ENCODE assay signal across 26 cellular contexts in genomic region chr17:51270675-51271074, GRCh38. TPM values are rescaled to one million over a fixed set of nuclear protein-coding genes. Genes with fewer than 3 reads are reported as not detected.
DNase-seq lines count a peak whose midpoint lies in the region; ATAC-seq, FAIRE-seq and TF ChIP-seq lines count a peak whose summit lies in the region.
"Had no signal": no experiment of that assay in that cellular context is flagged by ENCODE, and none has a peak within 500 bp of the region (broad histone marks: within the 10 kb centered on the region; RNA-seq: fewer than 3 reads in every experiment).

No MANE protein-coding gene starts in this region.

- WGBS in K562 (ENCODE audit: insufficient coverage, low coverage, missing lambda C conversion rate), result 40% methylated on average over 1 of the region's 1 CpG

- POLR2A ChIA-PET in MCF 10A (lab: Yijun Ruan, JAX) (interaction anchor here (1.8 kb wide), 1 partner anchor 10 kb away, joined by 11 read pairs; the partner anchor contains the start of gene UTP18), K562 (lab: Yijun Ruan, JAX) (interaction anchor here (0.9 to 1.7 kb wide), 3 partner anchors 9 to 27 kb away, joined by 3 to 5 read pairs (median 3); no protein-coding TSS in a partner anchor)

- H3K36me3 ChIP-seq in breast epithelium, result peaks cover 3% of the 10 kb centered on the region
- H3K36me3 ChIP-seq in K562 (ENCODE audit: control insufficient read depth, insufficient read depth, low read length), result peaks cover 93% of the 10 kb centered on the region
- H3K36me3 ChIP-seq: colonic mucosa, ovary had no signal

- FAIRE-seq in K562 (lab: Jason Lieb, UNC) (no peak), frontal cortex (lab: Jason Lieb, UNC) (no peak)

- TF ChIP-seq RAD21 in K562 (CRISPR knock-in tag; conservative IDR thresholded peaks at IDR 0.05 in 1 of 2, IDR thresholded peaks at IDR 0.05 in 1 of 2), result no peak

- no peaks in the 10 kb centered on the region for H4K20me1 ChIP-seq in K562 (replicated peaks; ENCODE audit: control insufficient read depth, insufficient read depth, low read length)

- H3K27me3 ChIP-seq in breast epithelium (no peaks in the 10 kb centered on the region), K562 (ENCODE audit: control insufficient read depth in 2 of 2, insufficient read depth in 2 of 2, low read length in 2 of 2) (no peaks in the 10 kb centered on the region)
- H3K27me3 ChIP-seq: colonic mucosa, ovary, upper lobe of left lung had no signal

- peaks cover 55% of the 10 kb centered on the region for H3K79me2 ChIP-seq in K562 (ENCODE audit: control insufficient read depth, insufficient read depth, low read length)

- in situ Hi-C loops in K562 (cut with MboI), result no loop called here

- no peak overlapping the region for H3K4me3 Mint-ChIP-seq in MCF 10A (ENCODE audit: unreplicated experiment)
- H3K4me3 Mint-ChIP-seq: nephron had no signal

- no peak overlapping the region for H3K9ac ChIP-seq in K562 (ENCODE audit: insufficient read depth in 1 of 2, low read depth in 2 of 2, low read length in 2 of 2)

- no peaks in the 10 kb centered on the region for H3K9me1 ChIP-seq in K562 (ENCODE audit: control insufficient read depth, insufficient read depth, low read length)

- TF ChIP-seq CTCF in MCF 10A (IDR thresholded peaks at IDR 0.05; ENCODE audit: unreplicated experiment), result no peak
- TF ChIP-seq CTCF in breast epithelium (IDR thresholded peaks at IDR 0.05), result no peak
- TF ChIP-seq CTCF in NB4 (IDR thresholded peaks at IDR 0.05; ENCODE audit: low read depth, low read length), result no peak
- TF ChIP-seq CTCF in K562 (IDR thresholded peaks at IDR 0.05 in 2 of 3, conservative IDR thresholded peaks at IDR 0.05 in 1 of 3; ENCODE audit: insufficient read depth in 2 of 3, low read depth in 1 of 3, low read length in 3 of 3), result no peak

- H3K9me3 ChIP-seq in breast epithelium (no peaks in the 10 kb centered on the region), K562 (replicated peaks; ENCODE audit: control insufficient read depth, insufficient read depth, low read depth, low read length) (no peaks in the 10 kb centered on the region)
- H3K9me3 ChIP-seq: Caco-2, colonic mucosa, lower lobe of right lung, mucosa of descending colon, ovary, upper lobe of left lung had no signal

- peaks cover 9% of the 10 kb centered on the region for H3K4me1 Mint-ChIP-seq in MCF 10A (ENCODE audit: insufficient read depth, unreplicated experiment)
- H3K4me1 Mint-ChIP-seq: nephron had no signal

- H3K27me3 Mint-ChIP-seq in MCF 10A (ENCODE audit: insufficient read depth, unreplicated experiment), result no peaks in the 10 kb centered on the region

- H3K4me3 ChIP-seq in breast epithelium (no peak overlapping the region), NB4 (ENCODE audit: low read depth, low read length) (no peak overlapping the region), K562 (no peak overlapping the region)
- H3K4me3 ChIP-seq: colonic mucosa, lower lobe of right lung, mucosa of descending colon, ovary, upper lobe of left lung had no signal

- no TSS peak for BruUV-seq in MCF 10A (replicated peaks; lab: Mats Ljungman, UMichigan)
- BruUV-seq in K562 (replicated peaks; lab: Mats Ljungman, UMichigan), result no TSS peak

- H3K4me2 ChIP-seq in K562 (ENCODE audit: insufficient read depth, low read length), result no peak overlapping the region

- DNase-seq in MCF 10A (ENCODE audit: unreplicated experiment) (no peak), breast epithelium (ENCODE audit: low spot score in 2 of 2) (no peak), NB4 (ENCODE audit: low read depth) (peak; percentile 12), K562 (ENCODE audit: extremely low read depth in 1 of 4, low spot score in 3 of 4) (no peak), frontal cortex (ENCODE audit: low spot score in 2 of 2) (no peak), cerebellar nuclear complex (lab: John Stamatoyannopoulos, UW) (no peak), GM19240 (ENCODE audit: insufficient read length, low spot score) (no peak)
- DNase-seq: activated CD8-positive, alpha-beta memory T cell treated with anti-CD3 and anti-CD28 coated beads for 24 hours; activated naive CD4-positive, alpha-beta T cell treated with anti-CD3 and anti-CD28 coated beads, Interleukin-2, amount 50 U/mL, for 16 hours; anterior cingulate cortex; C1 segment of cervical spinal cord; Caco-2; colonic mucosa; effector memory CD4-positive, alpha-beta T cell; erythroblast; head of caudate nucleus; Karpas-422; lower lobe of right lung; mucosa of descending colon; NCI-H1092 treated with DMSO at 0.1 percent for 48 hours; NCI-H187 treated with DMSO at 0.1 percent for 48 hours; NCI-H526 treated with DMSO at 0.1 percent for 48 hours; ovary; upper lobe of left lung had no signal

- CTCF ChIA-PET in MCF 10A (lab: Yijun Ruan, JAX), result interaction anchor here (0.6 to 1.7 kb wide), 2 partner anchors 28 to 68 kb away, joined by 4 to 5 read pairs; no protein-coding TSS in a partner anchor
- CTCF ChIA-PET in K562 (lab: Yijun Ruan, JAX; ENCODE audit: low intra/inter-chr PET ratio), result no interaction called here

- H3K27ac ChIP-seq in breast epithelium (no peak overlapping the region), K562 (ENCODE audit: extremely low read depth, low read depth, low read length) (no peak overlapping the region)
- H3K27ac ChIP-seq: colonic mucosa, lower lobe of right lung, ovary, upper lobe of left lung had no signal

- H3K36me3 Mint-ChIP-seq in MCF 10A (ENCODE audit: insufficient read depth, unreplicated experiment), result peaks cover 100% of the 10 kb centered on the region

- TF ChIP-seq POLR2A in breast epithelium (IDR thresholded peaks at IDR 0.05), result no peak
- no peak for TF ChIP-seq POLR2A in NB4 (IDR thresholded peaks at IDR 0.05; ENCODE audit: extremely low read depth, insufficient read length)
- TF ChIP-seq POLR2A in K562 (conservative IDR thresholded peaks at IDR 0.05), result no peak

- H3K9me3 Mint-ChIP-seq in MCF 10A (ENCODE audit: unreplicated experiment), result no peaks in the 10 kb centered on the region
- H3K9me3 Mint-ChIP-seq: nephron had no signal

- intact Hi-C loops in MCF 10A (cut with micrococcal nuclease), result no loop called here
- intact Hi-C loops in breast epithelium (cut with DNase I; ENCODE audit: low total_unique reads), result no loop called here
- intact Hi-C loops in K562 (cut with micrococcal nuclease), result no loop called here

- TF ChIP-seq EP300 in K562 (IDR thresholded peaks at IDR 0.05; ENCODE audit: low read length), result no peak

- H2AFZ ChIP-seq in K562 (ENCODE audit: low read depth, low read length), result no peak overlapping the region

- peak; percentile 26; the same call in 1 of the 3 replicates for ATAC-seq in K562
- ATAC-seq: activated CD4-positive, CD25-positive, alpha-beta regulatory T cell treated with anti-CD3 and anti-CD28 coated beads, Interleukin-2, amount 50 U/mL, for 24 hours; lower lobe of right lung; mucosa of descending colon had no signal

- H3K4me1 ChIP-seq in breast epithelium (no peaks in the 10 kb centered on the region), K562 (replicated peaks in 1 of 2; ENCODE audit: control insufficient read depth in 2 of 2, insufficient read depth in 2 of 2, low read length in 2 of 2) (no peaks in the 10 kb centered on the region; a peak in 1 of 5 replicates)
- H3K4me1 ChIP-seq: Caco-2, colonic mucosa, lower lobe of right lung, upper lobe of left lung had no signal

- peak overlapping the region; percentile 42 for H3K27ac Mint-ChIP-seq in MCF 10A (ENCODE audit: low read depth, unreplicated experiment)
- H3K27ac Mint-ChIP-seq: nephron had no signal

TF ChIP-seq in K562, 482 proteins besides CTCF, POLR2A, EP300 and RAD21 (continues in another document):
- TF ChIP-seq CBX8 (IDR thresholded peaks at IDR 0.05; ENCODE audit: borderline replicate concordance, extremely low read depth, low read depth, low read length, poor library complexity, severe bottlenecking), result no peak

RNA-seq across cellular contexts. Expression of gene UTP18, which starts 10.3 kb away (rescaled TPM):
- total RNA-seq in MCF 10A (2022), result 25.3 and 27.8 TPM in 2 replicates
- total RNA-seq in breast epithelium, result 10 to 100 TPM; 30.6 to 47.2 (median 46.4) TPM
- 12.6 and 45.1 TPM in 2 replicates for total RNA-seq in K562 (2011; cell fraction: chromatin; rRNA removed; ENCODE audit: low replicate concordance)
- total RNA-seq in K562 (2011; cell fraction: nucleolus; rRNA removed), result 9.2 and 12.0 TPM in 2 replicates
- 18.6 and 20.9 TPM in 2 replicates for total RNA-seq in K562 (2011; cell fraction: nucleoplasm; rRNA removed)
- 66.7 and 72.3 TPM in 2 replicates for total RNA-seq in K562 (2014; rRNA removed)
- 99.2 and 108 TPM in 2 replicates for total RNA-seq in K562 (2014; rRNA removed; fragmentation: Illumina TruSeq; extraction: Trizol)
- 84.1 and 84.4 TPM in 2 replicates for total RNA-seq in K562 (2015; rRNA removed; fragmentation: Illumina TruSeq; extraction: Trizol)
- 72.0 and 79.8 TPM in 2 replicates for total RNA-seq in K562 (2021)
- polyA plus RNA-seq in K562 (2011; rRNA removed), result 48.8 and 72.9 TPM in 2 replicates
- 11.1 and 18.4 TPM in 2 replicates for polyA plus RNA-seq in K562 (2011; cell fraction: cytosol; rRNA removed)
- 13.8 and 23.0 TPM in 2 replicates for polyA plus RNA-seq in K562 (2011; cell fraction: nucleus; rRNA removed)
- polyA plus RNA-seq in K562 (2012), result 48.6 and 62.6 TPM in 2 replicates
- 57.5 and 63.1 TPM in 2 replicates for polyA plus RNA-seq in K562 (2014; fragmentation: Illumina TruSeq; extraction: Trizol)
- polyA plus RNA-seq in K562 (2014; fragmentation: Nextera tagmentation; extraction: Ambion mirVana), result 10 to 100 TPM; 31.1 to 31.4 TPM
- polyA plus RNA-seq in K562 (2014; rRNA removed), result 65.0 and 65.7 TPM in 2 replicates
- polyA minus RNA-seq in K562 (2011; rRNA and poly(A)+ RNA removed), result 42.5 and 44.3 TPM in 2 replicates
- 15.7 and 25.7 TPM in 2 replicates for polyA minus RNA-seq in K562 (2011; cell fraction: cytosol; rRNA and poly(A)+ RNA removed)
- polyA minus RNA-seq in K562 (2011; cell fraction: nucleus; rRNA and poly(A)+ RNA removed), result 10.1 and 19.7 TPM in 2 replicates
- total RNA-seq in frontal cortex, result 70.5 TPM

RNA-seq across cellular contexts. Expression of gene MBTD1, which starts 10.8 kb away (rescaled TPM):
- total RNA-seq in MCF 10A (2022), result 7.4 and 7.7 TPM in 2 replicates
- total RNA-seq in breast epithelium, result 10 to 100 TPM; 19.4 to 34.5 (median 24.9) TPM
- 30.7 and 89.6 TPM in 2 replicates for total RNA-seq in K562 (2011; cell fraction: chromatin; rRNA removed; ENCODE audit: low replicate concordance)
- total RNA-seq in K562 (2011; cell fraction: nucleolus; rRNA removed), result 16.0 and 22.6 TPM in 2 replicates
- 44.5 and 76.7 TPM in 2 replicates for total RNA-seq in K562 (2011; cell fraction: nucleoplasm; rRNA removed)
- 9.5 and 11.0 TPM in 2 replicates for total RNA-seq in K562 (2014; rRNA removed)
- total RNA-seq in K562 (2014; rRNA removed; fragmentation: Illumina TruSeq; extraction: Trizol), result 16.4 and 18.8 TPM in 2 replicates
- 11.7 and 12.4 TPM in 2 replicates for total RNA-seq in K562 (2015; rRNA removed; fragmentation: Illumina TruSeq; extraction: Trizol)
- 16.0 and 16.8 TPM in 2 replicates for total RNA-seq in K562 (2021)
- polyA plus RNA-seq in K562 (2011; rRNA removed), result 19.2 and 26.3 TPM in 2 replicates
- polyA plus RNA-seq in K562 (2011; cell fraction: cytosol; rRNA removed), result 3.6 and 8.7 TPM in 2 replicates
- 15.2 and 20.2 TPM in 2 replicates for polyA plus RNA-seq in K562 (2011; cell fraction: nucleus; rRNA removed)
- polyA plus RNA-seq in K562 (2012), result 10.3 and 12.2 TPM in 2 replicates
- polyA plus RNA-seq in K562 (2014; fragmentation: Illumina TruSeq; extraction: Trizol), result 16.3 and 17.0 TPM in 2 replicates
- 1 to 10 TPM; 2.1 to 2.8 TPM for polyA plus RNA-seq in K562 (2014; fragmentation: Nextera tagmentation; extraction: Ambion mirVana)
- 13.3 and 15.6 TPM in 2 replicates for polyA plus RNA-seq in K562 (2014; rRNA removed)
- 36.5 and 43.2 TPM in 2 replicates for polyA minus RNA-seq in K562 (2011; rRNA and poly(A)+ RNA removed)
- polyA minus RNA-seq in K562 (2011; cell fraction: cytosol; rRNA and poly(A)+ RNA removed), result 9.4 and 10.2 TPM in 2 replicates
- 23.3 and 40.5 TPM in 2 replicates for polyA minus RNA-seq in K562 (2011; cell fraction: nucleus; rRNA and poly(A)+ RNA removed)
- 64.4 TPM for total RNA-seq in frontal cortex
